ENCODE assay signal across 23 cellular contexts in genomic region chr4:79934660-79935059, GRCh38.
DNase-seq lines count a peak whose midpoint lies in the region; ATAC-seq, FAIRE-seq and TF ChIP-seq lines count a peak whose summit lies in the region.
"Had no signal": no experiment of that assay in that cellular context is flagged by ENCODE, and none has a peak within 500 bp of the region (broad histone marks: within the 10 kb centered on the region; RNA-seq: fewer than 3 reads in every experiment).

No MANE protein-coding gene starts in this region.

- no peak overlapping the region for H3K27ac ChIP-seq in A549
- H3K27ac ChIP-seq in K562 (ENCODE audit: extremely low read depth, low read depth, low read length), result no peak overlapping the region
- H3K27ac ChIP-seq: BLaER1 treated with 17β-estradiol and CSF1 and Interleukin-3, amounts not matched to agents 10 nM and 100 nM; C4-2B had no signal

- H3K4me1 ChIP-seq in A549 (no peaks in the 10 kb centered on the region), K562 (replicated peaks in 1 of 2; ENCODE audit: control insufficient read depth in 2 of 2, insufficient read depth in 2 of 2, low read length in 2 of 2) (no peaks in the 10 kb centered on the region)
- H3K4me1 ChIP-seq: Caco-2 had no signal

- intact Hi-C loops in K562 (cut with micrococcal nuclease), result no loop called here

- H2AFZ ChIP-seq in K562 (ENCODE audit: low read depth, low read length), result no peak overlapping the region

- H3K4me3 ChIP-seq in A549 (no peak overlapping the region), K562 (no peak overlapping the region)
- H3K4me3 ChIP-seq: BLaER1 treated with 17β-estradiol and CSF1 and Interleukin-3, amounts not matched to agents 10 nM and 100 nM; GM12878 had no signal

- no peak for TF ChIP-seq POLR2A in A549 (IDR thresholded peaks at IDR 0.05; ENCODE audit: low read length)
- no peak for TF ChIP-seq POLR2A in K562 (conservative IDR thresholded peaks at IDR 0.05)

- H3K79me2 ChIP-seq in K562 (ENCODE audit: control insufficient read depth, insufficient read depth, low read length), result no peaks in the 10 kb centered on the region

- POLR2A ChIA-PET in A549 (lab: Yijun Ruan, JAX) (no interaction called here), K562 (lab: Yijun Ruan, JAX) (no interaction called here)

- TF ChIP-seq RAD21 in A549 (conservative IDR thresholded peaks at IDR 0.05 in 1 of 2, IDR thresholded peaks at IDR 0.05 in 1 of 2) (no peak), K562 (CRISPR knock-in tag; conservative IDR thresholded peaks at IDR 0.05 in 1 of 2, IDR thresholded peaks at IDR 0.05 in 1 of 2) (no peak)

- H3K27me3 Mint-ChIP-seq in mesothelial cell of epicardium (ENCODE audit: low read depth), result no peaks in the 10 kb centered on the region
- no peaks in the 10 kb centered on the region for H3K27me3 Mint-ChIP-seq in stimulated activated naive CD8-positive, alpha-beta T cell treated with anti-CD3 and anti-CD28 coated beads, Interleukin-15, amount 100 ng/mL, for 72 hours
- H3K27me3 Mint-ChIP-seq: B cell; CD4-positive, alpha-beta T cell had no signal

- TF ChIP-seq EP300 in A549 (IDR thresholded peaks at IDR 0.05) (no peak), K562 (IDR thresholded peaks at IDR 0.05; ENCODE audit: low read length) (no peak)

- no TSS peak for BruUV-seq in K562 (replicated peaks; lab: Mats Ljungman, UMichigan)

- H4K20me1 ChIP-seq in K562 (replicated peaks; ENCODE audit: control insufficient read depth, insufficient read depth, low read length), result no peaks in the 10 kb centered on the region

- DNase-seq in A549 (ENCODE audit: low read depth in 1 of 2, low spot score in 1 of 2) (no peak), K562 (ENCODE audit: extremely low read depth in 1 of 4, low spot score in 3 of 4) (no peak), mesothelial cell of epicardium (ENCODE audit: low spot score in 2 of 2, unreplicated experiment in 2 of 2) (no peak), ureter (ENCODE audit: low spot score) (no peak)
- DNase-seq in stimulated activated naive CD8-positive, alpha-beta T cell treated with anti-CD3 and anti-CD28 coated beads, Interleukin-15, amount 100 ng/mL, for 72 hours, result no peak
- DNase-seq: 8988T; AML-193; Caco-2; Calu3; CD4-positive, alpha-beta T cell; CD8-positive, alpha-beta T cell; DMS79 treated with DMSO at 0.1 percent for 48 hours; GDM1 had no signal

- TF ChIP-seq CTCF in A549 (IDR thresholded peaks at IDR 0.05) (no peak), K562 (IDR thresholded peaks at IDR 0.05 in 2 of 3, conservative IDR thresholded peaks at IDR 0.05 in 1 of 3; ENCODE audit: insufficient read depth in 2 of 3, low read depth in 1 of 3, low read length in 3 of 3) (no peak), mesothelial cell of epicardium (IDR thresholded peaks at IDR 0.05; ENCODE audit: unreplicated experiment) (no peak)

- H3K27ac Mint-ChIP-seq in mesothelial cell of epicardium, result peak overlapping the region; percentile 43
- no peak overlapping the region for H3K27ac Mint-ChIP-seq in stimulated activated naive CD8-positive, alpha-beta T cell treated with anti-CD3 and anti-CD28 coated beads, Interleukin-15, amount 100 ng/mL, for 72 hours
- H3K27ac Mint-ChIP-seq: B cell; CD4-positive, alpha-beta T cell; CD8-positive, alpha-beta T cell had no signal

- CTCF ChIA-PET in A549 (lab: Yijun Ruan, JAX), result no interaction called here
- CTCF ChIA-PET in K562 (lab: Yijun Ruan, JAX; ENCODE audit: low intra/inter-chr PET ratio), result no interaction called here

- H3K9me3 ChIP-seq in A549 (no peaks in the 10 kb centered on the region), K562 (replicated peaks; ENCODE audit: control insufficient read depth, insufficient read depth, low read depth, low read length) (no peaks in the 10 kb centered on the region)
- H3K9me3 ChIP-seq: BLaER1 treated with 17β-estradiol and CSF1 and Interleukin-3, amounts not matched to agents 10 nM and 100 nM; Caco-2 had no signal

- 62% methylated on average over 2 of the region's 2 CpGs for WGBS in A549 (ENCODE audit: missing lambda C conversion rate)
- 90% methylated on average over 2 of the region's 2 CpGs for WGBS in K562 (ENCODE audit: insufficient coverage, low coverage, missing lambda C conversion rate)

- ATAC-seq in A549 (no peak), K562 (no peak), GM18873 (IDR thresholded peaks at IDR 0.05; ENCODE audit: low FRiP score, unreplicated experiment) (no peak)
- no peak for ATAC-seq in stimulated activated naive CD8-positive, alpha-beta T cell treated with anti-CD3 and anti-CD28 coated beads, Interleukin-15, amount 100 ng/mL, for 72 hours
- ATAC-seq: CD8-positive, alpha-beta T cell; GM12878 had no signal

- H3K9ac ChIP-seq in K562 (ENCODE audit: insufficient read depth in 1 of 2, low read depth in 2 of 2, low read length in 2 of 2), result no peak overlapping the region
- H3K9ac ChIP-seq: BLaER1 treated with 17β-estradiol and CSF1 and Interleukin-3, amounts not matched to agents 10 nM and 100 nM had no signal

- H3K27me3 ChIP-seq in K562 (ENCODE audit: control insufficient read depth in 2 of 2, insufficient read depth in 2 of 2, low read length in 2 of 2), result no peaks in the 10 kb centered on the region
- H3K27me3 ChIP-seq: BLaER1 treated with 17β-estradiol and CSF1 and Interleukin-3, amounts not matched to agents 10 nM and 100 nM had no signal

- H3K4me3 Mint-ChIP-seq in mesothelial cell of epicardium, result no peak overlapping the region
- no peak overlapping the region for H3K4me3 Mint-ChIP-seq in stimulated activated naive CD8-positive, alpha-beta T cell treated with anti-CD3 and anti-CD28 coated beads, Interleukin-15, amount 100 ng/mL, for 72 hours
- H3K4me3 Mint-ChIP-seq: B cell; CD4-positive, alpha-beta T cell; CD8-positive, alpha-beta T cell had no signal

- H3K9me3 Mint-ChIP-seq in mesothelial cell of epicardium, result peaks cover 3% of the 10 kb centered on the region
- no peaks in the 10 kb centered on the region for H3K9me3 Mint-ChIP-seq in stimulated activated naive CD8-positive, alpha-beta T cell treated with anti-CD3 and anti-CD28 coated beads, Interleukin-15, amount 100 ng/mL, for 72 hours
- H3K9me3 Mint-ChIP-seq: CD4-positive, alpha-beta T cell; CD8-positive, alpha-beta T cell had no signal

- in situ Hi-C loops in K562 (cut with MboI), result no loop called here

- no peak for FAIRE-seq in A549 (lab: Jason Lieb, UNC)
- peak; percentile 34 for FAIRE-seq in G401.6 (lab: Jason Lieb, UNC)
- FAIRE-seq in K562 (lab: Jason Lieb, UNC), result no peak
- FAIRE-seq: A204.1, D721Med, GM12878, GM12892, GM18507 had no signal

- no peaks in the 10 kb centered on the region for H3K36me3 ChIP-seq in K562 (ENCODE audit: control insufficient read depth, insufficient read depth, low read length)

- H3K36me3 Mint-ChIP-seq in mesothelial cell of epicardium, result peaks cover 4% of the 10 kb centered on the region

- H3K9me1 ChIP-seq in K562 (ENCODE audit: control insufficient read depth, insufficient read depth, low read length), result no peaks in the 10 kb centered on the region

- H3K4me1 Mint-ChIP-seq in mesothelial cell of epicardium, result peaks cover 20% of the 10 kb centered on the region
- no peaks in the 10 kb centered on the region for H3K4me1 Mint-ChIP-seq in stimulated activated naive CD8-positive, alpha-beta T cell treated with anti-CD3 and anti-CD28 coated beads, Interleukin-15, amount 100 ng/mL, for 72 hours
- H3K4me1 Mint-ChIP-seq: B cell had no signal

- H3K4me2 ChIP-seq in A549, result no peak overlapping the region
- no peak overlapping the region for H3K4me2 ChIP-seq in K562 (ENCODE audit: insufficient read depth, low read length)
- H3K4me2 ChIP-seq: BLaER1 treated with 17β-estradiol and CSF1 and Interleukin-3, amounts not matched to agents 10 nM and 100 nM had no signal

TF ChIP-seq in A549, 52 proteins besides CTCF, POLR2A, EP300 and RAD21:
- TF ChIP-seq SMC3 (IDR thresholded peaks at IDR 0.05) (no peak), FOXS1 (CRISPR knock-in tag; IDR thresholded peaks at IDR 0.05) (no peak), TP53 (CRISPR knock-in tag; IDR thresholded peaks at IDR 0.05) (no peak), POLR2AphosphoS2 (conservative IDR thresholded peaks at IDR 0.05; ENCODE audit: low read length) (no peak), EHMT2 (IDR thresholded peaks at IDR 0.05; ENCODE audit: low read depth) (no peak), MAFK (IDR thresholded peaks at IDR 0.05; ENCODE audit: partially characterized antibody) (peak; percentile 92), ESRRA (IDR thresholded peaks at IDR 0.05; ENCODE audit: borderline replicate concordance, low read length) (no peak), RCOR1 (IDR thresholded peaks at IDR 0.05; ENCODE audit: low read depth, low read length) (no peak), PBX3 (IDR thresholded peaks at IDR 0.05) (no peak)

TF ChIP-seq in K562, 482 proteins besides CTCF, POLR2A, EP300 and RAD21 (continues in another document):
- TF ChIP-seq ZBTB33 (CRISPR knock-in tag; IDR thresholded peaks at IDR 0.05), result no peak
- no peak for TF ChIP-seq TBL1XR1 (IDR thresholded peaks at IDR 0.05; ENCODE audit: low read length in 2 of 2)
- peak; percentile 94 for TF ChIP-seq C11orf30 (IDR thresholded peaks at IDR 0.05; ENCODE audit: low read depth)
- TF ChIP-seq TBP (optimal IDR thresholded peaks at IDR 0.05; ENCODE audit: low read depth, low read length), result no peak
- TF ChIP-seq ETV6 (IDR thresholded peaks at IDR 0.05; ENCODE audit: borderline replicate concordance in 1 of 2, low read depth in 2 of 2, low read length in 1 of 2), result no peak
- no peak for TF ChIP-seq ETV6 (CRISPR knock-in tag; IDR thresholded peaks at IDR 0.05; ENCODE audit: borderline replicate concordance)
- TF ChIP-seq PHF8 (IDR thresholded peaks at IDR 0.05; ENCODE audit: borderline replicate concordance, low read length), result no peak
- no peak for TF ChIP-seq ZBTB1 (CRISPR knock-in tag; IDR thresholded peaks at IDR 0.05; ENCODE audit: borderline replicate concordance, low read depth)
- TF ChIP-seq MTA3 (IDR thresholded peaks at IDR 0.05; ENCODE audit: borderline replicate concordance), result no peak
- no peak for TF ChIP-seq TRIM24 (IDR thresholded peaks at IDR 0.05)

Comparison
In these comparisons a context has a peak if more than half of its experiments do, and no peak if none do; other contexts are left out.
1. Of the 35 proteins assayed by ChIP-seq in both K562 and A549: peak only in K562: none; only in A549: none; in both: MAFK; in neither: 34.